11 cellular contexts compared by ENCODE assay signal in the genomic region with DNA sequence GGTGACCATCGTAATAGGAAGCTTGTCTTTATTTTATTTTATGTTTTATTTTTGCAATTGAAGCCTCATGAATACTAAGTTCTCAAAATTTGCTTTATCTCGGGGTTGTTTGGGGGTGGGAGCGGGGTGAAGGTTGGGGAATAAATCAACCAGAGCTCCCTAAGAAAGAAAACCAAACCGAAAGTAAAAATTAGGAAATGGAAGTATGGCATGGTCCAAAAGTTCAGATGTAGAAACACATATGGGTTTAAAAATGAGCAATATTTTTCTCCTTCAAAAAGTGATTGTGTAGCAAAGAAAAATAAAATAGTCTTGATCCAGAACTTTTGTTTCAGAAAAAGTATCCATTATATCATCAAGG.
DNase-seq lines count a peak whose midpoint lies in the region; ATAC-seq and TF ChIP-seq lines count a peak whose summit lies in the region.
"Had no signal": no experiment of that assay in that cellular context is flagged by ENCODE, and none has a peak within 500 bp of the region (broad histone marks: within the 10 kb centered on the region; RNA-seq: fewer than 3 reads in every experiment).

No MANE protein-coding gene starts in this region.

- no peaks in the 10 kb centered on the region for H3K79me2 ChIP-seq in PC-9 (ENCODE audit: low read depth)
- no peaks in the 10 kb centered on the region for H3K79me2 ChIP-seq in osteoblast (ENCODE audit: insufficient read depth, low read length)

- intact Hi-C loops in PC-9 (cut with micrococcal nuclease; ENCODE audit: unreplicated experiment) = no loop called here

- no peaks in the 10 kb centered on the region for H3K4me1 ChIP-seq in PC-9 (replicated peaks; ENCODE audit: insufficient read depth)
- peaks cover 14% of the 10 kb centered on the region for H3K4me1 ChIP-seq in osteoblast (ENCODE audit: insufficient read depth, low read length)

- H3K9me2 ChIP-seq in PC-9 (ENCODE audit: insufficient read depth) = no peaks in the 10 kb centered on the region

- H3K27me3 ChIP-seq in PC-9 (ENCODE audit: insufficient read depth, low read depth) (no peaks in the 10 kb centered on the region), osteoblast (ENCODE audit: insufficient read depth, low read length) (no peaks in the 10 kb centered on the region)

- POLR2A ChIA-PET in PC-9 (lab: Charles Lee; ENCODE audit: unreplicated experiment) = no interaction called here

- H3K9me3 ChIP-seq in PC-9 (ENCODE audit: insufficient read depth, low read depth) = no peaks in the 10 kb centered on the region
- no peaks in the 10 kb centered on the region for H3K9me3 ChIP-seq in osteoblast (ENCODE audit: low read depth, low read length)

- H3K36me3 ChIP-seq in PC-9 (ENCODE audit: low read depth) = no peaks in the 10 kb centered on the region
- no peaks in the 10 kb centered on the region for H3K36me3 ChIP-seq in osteoblast (ENCODE audit: insufficient read depth, low read length)

- DNase-seq in AG10803 (ENCODE audit: low read depth) (no peak), PC-9 (no peak), fibroblast of villous mesenchyme (ENCODE audit: low read depth) (no peak), osteoblast (ENCODE audit: insufficient read length, low spot score, missing footprints) (no peak), OCI-M2 (lab: John Stamatoyannopoulos, UW; ENCODE audit: unreplicated experiment) (no peak), DMS153 (lab: John Stamatoyannopoulos, UW) (no peak)
- DNase-seq in stimulated activated CD4-positive, alpha-beta T cell treated with anti-CD3 and anti-CD28 coated beads, Interleukin-15, amount 100 ng/mL, for 24 hours = no peak
- DNase-seq: activated T-cell treated with anti-CD3 and anti-CD28 coated beads for 4 hours; CD8-positive, alpha-beta memory T cell; NCI-H187 treated with DMSO at 0.1 percent for 48 hours had no signal

- CTCF ChIA-PET in PC-9 (lab: Charles Lee) = no interaction called here

- no peak for TF ChIP-seq CTCF in AG10803 (conservative IDR thresholded peaks at IDR 0.05; ENCODE audit: low read length)
- TF ChIP-seq CTCF in PC-9 (conservative IDR thresholded peaks at IDR 0.05) = no peak
- no peak for TF ChIP-seq CTCF in fibroblast of villous mesenchyme (IDR thresholded peaks at IDR 0.05; ENCODE audit: insufficient read depth, low read depth, low read length)
- no peak for TF ChIP-seq CTCF in osteoblast (IDR thresholded peaks at IDR 0.05; ENCODE audit: extremely low read depth, low read depth, low read length)

- peak overlapping the region; percentile 58 for H3K4me2 ChIP-seq in PC-9
- peak overlapping the region; percentile 80 for H3K4me2 ChIP-seq in osteoblast (ENCODE audit: insufficient read depth, low read length)

- BruUV-seq in PC-9 (replicated peaks; lab: Mats Ljungman, UMichigan) = no TSS peak

- H3K27ac ChIP-seq in PC-9 = no peak overlapping the region
- H3K27ac ChIP-seq in osteoblast (ENCODE audit: low read depth, low read length) = peak overlapping the region; percentile 71

- H2AFZ ChIP-seq in PC-9 (no peak overlapping the region), osteoblast (ENCODE audit: low read length) (peak overlapping the region; percentile 73)

- H3K4me3 ChIP-seq in AG10803 (ENCODE audit: low read length) (peak overlapping the region; percentile 30), PC-9 (peak overlapping the region; percentile 33; the same call in 1 of the 2 replicates), fibroblast of villous mesenchyme (ENCODE audit: low read depth, low read length) (peak overlapping the region; percentile 51), osteoblast (ENCODE audit: insufficient read depth, low read length) (peak overlapping the region; percentile 64)

- no peak for ATAC-seq in GM19395 (IDR thresholded peaks at IDR 0.05; ENCODE audit: unreplicated experiment)

- H4K20me1 ChIP-seq in PC-9 (ENCODE audit: insufficient read depth) (no peaks in the 10 kb centered on the region), osteoblast (ENCODE audit: insufficient read depth, low read length) (no peaks in the 10 kb centered on the region)

- H3F3A ChIP-seq in PC-9 (ENCODE audit: insufficient read depth, low read depth) = no peaks in the 10 kb centered on the region
